2 cellular contexts compared by ENCODE assay signal in the genomic region with DNA sequence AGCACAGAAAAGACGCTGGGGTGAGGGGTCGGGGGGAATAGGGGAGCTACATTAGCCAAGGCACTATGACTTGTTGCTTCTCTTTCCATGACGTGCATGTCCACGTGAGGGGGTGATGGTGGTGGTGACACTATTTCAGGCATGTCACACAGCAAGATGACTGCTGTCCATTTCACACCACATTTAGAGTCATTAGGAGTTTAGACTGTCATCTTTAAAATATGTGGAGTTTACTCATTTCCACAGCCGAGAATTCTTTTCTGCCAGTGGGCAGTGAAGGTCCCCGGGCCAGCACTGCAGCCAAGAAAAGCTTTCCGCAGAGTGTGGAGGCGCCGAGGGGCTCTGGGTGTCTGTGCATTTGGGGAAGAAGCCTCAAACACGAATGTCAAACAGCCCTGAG.
TF ChIP-seq lines count a peak whose summit lies in the region.

No MANE protein-coding gene starts in this region.

TF ChIP-seq in HepG2, 621 proteins besides CTCF, POLR2A, EP300 and RAD21:
- TF ChIP-seq ZSCAN21 (CRISPR knock-in tag; IDR thresholded peaks at IDR 0.05; ENCODE audit: borderline replicate concordance) (no peak), CREB1 (IDR thresholded peaks at IDR 0.05) (peak; percentile 27; the same call in 1 of the 2 replicates), CREB1 (CRISPR knock-in tag; IDR thresholded peaks at IDR 0.05) (no peak)

TF ChIP-seq in SK-N-SH treated with all-trans-retinoic acid at 6 μM for 48 hours, 23 proteins besides CTCF, POLR2A, EP300 and RAD21 (continued from another document):
- no peak for TF ChIP-seq ARNTL (CRISPR knock-in tag; IDR thresholded peaks at IDR 0.05; ENCODE audit: borderline replicate concordance, low read depth)
